In the genomic region with DNA sequence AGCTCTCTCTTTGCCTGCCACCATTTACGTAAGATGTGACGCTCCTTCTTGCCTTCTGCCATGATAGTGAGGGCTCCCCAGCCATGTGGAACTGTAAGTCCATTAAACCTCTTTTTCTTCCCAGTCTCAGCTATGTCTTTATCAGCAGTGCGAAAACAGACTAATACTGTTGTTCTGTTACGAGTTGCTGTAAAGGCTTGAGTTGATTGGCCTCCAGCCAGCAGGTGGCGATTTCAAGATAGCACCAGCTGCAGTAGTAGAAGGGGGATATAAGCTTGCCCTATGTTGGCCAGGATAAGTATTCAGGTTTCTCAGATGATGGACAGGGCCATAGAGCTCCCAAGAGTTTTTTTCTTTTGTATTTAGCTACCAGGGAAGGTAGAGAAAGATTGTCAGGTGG, we compare ENCODE assay signal across 24 cellular contexts.
"Had no signal": no experiment of that assay in that cellular context is flagged by ENCODE, and none has a peak within 500 bp of the region (broad histone marks: within the 10 kb centered on the region; RNA-seq: fewer than 3 reads in every experiment).

No MANE protein-coding gene starts in this region.

- H3K27me3 Mint-ChIP-seq: activated naive CD4-positive, alpha-beta T cell treated with anti-CD3 and anti-CD28 coated beads, Interleukin-2, amount 10 ng/mL, durations not matched to agents 7 days and 5 days; activated naive CD8-positive, alpha-beta T cell treated with anti-CD3 and anti-CD28 coated beads, Interleukin-2, amount 50 U/mL, for 24 hours had no signal

- H3K4me1 ChIP-seq: gastrocnemius medialis, tibial nerve had no signal

- H3K4me1 Mint-ChIP-seq: activated naive CD4-positive, alpha-beta T cell treated with anti-CD3 and anti-CD28 coated beads, Interleukin-2, amount 10 ng/mL, durations not matched to agents 7 days and 5 days; activated naive CD8-positive, alpha-beta T cell treated with anti-CD3 and anti-CD28 coated beads, Interleukin-2, amount 50 U/mL, for 24 hours; nephron had no signal

- FAIRE-seq: kidney, urothelium cell line had no signal

- H3K27me3 ChIP-seq: brain microvascular endothelial cell, gastrocnemius medialis, tibial nerve had no signal

- H3K36me3 Mint-ChIP-seq: activated naive CD4-positive, alpha-beta T cell treated with anti-CD3 and anti-CD28 coated beads, Interleukin-2, amount 10 ng/mL, durations not matched to agents 7 days and 5 days had no signal

- H3K27ac Mint-ChIP-seq: activated naive CD4-positive, alpha-beta T cell treated with anti-CD3 and anti-CD28 coated beads, Interleukin-2, amount 10 ng/mL, durations not matched to agents 7 days and 5 days; activated naive CD8-positive, alpha-beta T cell treated with anti-CD3 and anti-CD28 coated beads, Interleukin-2, amount 50 U/mL, for 24 hours; mesothelial cell of epicardium; nephron had no signal

- H3K27ac ChIP-seq: brain microvascular endothelial cell, coronary artery, gastrocnemius medialis, tibial nerve had no signal

- ATAC-seq: activated naive CD8-positive, alpha-beta T cell treated with anti-CD3 and anti-CD28 coated beads, Interleukin-2, amount 50 U/mL, for 24 hours; activated T-cell treated with anti-CD3 and anti-CD28 coated beads, Interleukin-2, amount 50 U/mL, for 4 hours; gastrocnemius medialis; left lobe of liver; stimulated activated naive CD8-positive, alpha-beta T cell treated with anti-CD3 and anti-CD28 coated beads, Interleukin-15, Interleukin-2, amounts not matched to agents 100 U/mL and 50 U/mL, for 24 hours had no signal

- H3K36me3 ChIP-seq: brain microvascular endothelial cell, gastrocnemius medialis, tibial nerve had no signal

- H3K4me3 Mint-ChIP-seq: activated naive CD4-positive, alpha-beta T cell treated with anti-CD3 and anti-CD28 coated beads, Interleukin-2, amount 10 ng/mL, durations not matched to agents 7 days and 5 days; activated naive CD8-positive, alpha-beta T cell treated with anti-CD3 and anti-CD28 coated beads, Interleukin-2, amount 50 U/mL, for 24 hours; activated T-cell treated with anti-CD3 and anti-CD28 coated beads, Interleukin-2, amount 50 U/mL, for 4 hours; mesothelial cell of epicardium; nephron had no signal

- H3K4me3 ChIP-seq: coronary artery, gastrocnemius medialis, lung, tibial nerve had no signal

- H3K9me3 Mint-ChIP-seq: activated naive CD4-positive, alpha-beta T cell treated with anti-CD3 and anti-CD28 coated beads, Interleukin-2, amount 10 ng/mL, durations not matched to agents 7 days and 5 days had no signal

- DNase-seq: activated CD4-positive, alpha-beta T cell treated with anti-CD3 and anti-CD28 coated beads, Interleukin-2, amount 50 U/mL, for 1 hour; activated CD4-positive, CD25-positive, alpha-beta regulatory T cell treated with anti-CD3 and anti-CD28 coated beads, Interleukin-2, amount 50 U/mL, for 72 hours; activated CD8-positive, alpha-beta memory T cell treated with anti-CD3 and anti-CD28 coated beads, Interleukin-2, amount 50 U/mL, for 4 hours; activated naive CD4-positive, alpha-beta T cell treated with anti-CD3 and anti-CD28 coated beads, Interleukin-2, amount 10 ng/mL, durations not matched to agents 7 days and 5 days; activated naive CD8-positive, alpha-beta T cell treated with anti-CD3 and anti-CD28 coated beads, Interleukin-2, amount 50 U/mL, for 24 hours; activated T-cell treated with anti-CD3 and anti-CD28 coated beads, Interleukin-2, amount 50 U/mL, for 4 hours; aorta; brain microvascular endothelial cell; gastrocnemius medialis; head of caudate nucleus; kidney; nucleus accumbens; stimulated activated CD4-positive, alpha-beta T cell treated with anti-CD3 and anti-CD28 coated beads, Interleukin-12 subunit alpha, Interleukin-12 subunit beta, amount 100 ng/mL, for 4 hours; stimulated activated CD4-positive, alpha-beta T cell treated with anti-CD3 and anti-CD28 coated beads, Interleukin-2, amount 100 ng/mL, for 24 hours; stimulated activated naive CD8-positive, alpha-beta T cell treated with anti-CD3 and anti-CD28 coated beads, Interleukin-15, Interleukin-2, amounts not matched to agents 100 U/mL and 50 U/mL, for 24 hours; substantia nigra; T-helper 9 cell had no signal

- H3K9me3 ChIP-seq: gastrocnemius medialis had no signal
